22 cellular contexts compared by ENCODE assay signal in genomic region chr1:202293620-202294019, GRCh38. TPM values are rescaled to one million over a fixed set of nuclear protein-coding genes. Genes with fewer than 3 reads are reported as not detected.
DNase-seq lines count a peak whose midpoint lies in the region; ATAC-seq, FAIRE-seq and TF ChIP-seq lines count a peak whose summit lies in the region.
"Had no signal": no experiment of that assay in that cellular context is flagged by ENCODE, and none has a peak within 500 bp of the region (broad histone marks: within the 10 kb centered on the region; RNA-seq: fewer than 3 reads in every experiment).

No MANE protein-coding gene starts in this region.

- H3K36me3 ChIP-seq in hepatocyte (replicated peaks; ENCODE audit: insufficient read depth, low read depth) (no peaks in the 10 kb centered on the region), small intestine (ENCODE audit: control insufficient read depth in 2 of 2, insufficient read depth in 2 of 2, low read length in 2 of 2) (no peaks in the 10 kb centered on the region), OCI-LY7 (ENCODE audit: insufficient read depth, low read length) (no peaks in the 10 kb centered on the region)
- no peaks in the 10 kb centered on the region for H3K36me3 ChIP-seq in naive thymus-derived CD4-positive, alpha-beta T cell (ENCODE audit: control insufficient read depth in 2 of 3, insufficient read depth in 3 of 3, low read length in 3 of 3)
- H3K36me3 ChIP-seq: HAP-1, Peyer's patch had no signal

- no peaks in the 10 kb centered on the region for H4K20me1 ChIP-seq in hepatocyte (ENCODE audit: insufficient read depth, poor library complexity, severe bottlenecking)
- no peaks in the 10 kb centered on the region for H4K20me1 ChIP-seq in OCI-LY7 (ENCODE audit: insufficient read depth, low read length)

- no peaks in the 10 kb centered on the region for H3K9me2 ChIP-seq in hepatocyte (replicated peaks; ENCODE audit: insufficient read depth)
- no peaks in the 10 kb centered on the region for H3K9me2 ChIP-seq in OCI-LY7 (ENCODE audit: insufficient read depth, low read length)

- TF ChIP-seq CTCF in D721Med (IDR thresholded peaks at IDR 0.05; ENCODE audit: insufficient read depth, missing control alignments) (no peak), hepatocyte (IDR thresholded peaks at IDR 0.05; ENCODE audit: poor library complexity) (no peak), OCI-LY7 (conservative IDR thresholded peaks at IDR 0.05; ENCODE audit: low read length) (no peak)

- H2AFZ ChIP-seq in hepatocyte (no peak overlapping the region), OCI-LY7 (ENCODE audit: low read length) (no peak overlapping the region)
- H2AFZ ChIP-seq: GM23248 had no signal

- intact Hi-C loops in naive thymus-derived CD4-positive, alpha-beta T cell (cut with micrococcal nuclease): no loop called here
- intact Hi-C loops in OCI-LY7 (cut with micrococcal nuclease; ENCODE audit: unreplicated experiment): no loop called here

- CTCF ChIA-PET in naive thymus-derived CD4-positive, alpha-beta T cell (lab: Charles Lee): no interaction called here
- CTCF ChIA-PET in OCI-LY7 (lab: Charles Lee; ENCODE audit: unreplicated experiment): no interaction called here

- H3K9me3 ChIP-seq in T-helper 17 cell (ENCODE audit: control insufficient read depth, low read length, poor library complexity, severe bottlenecking) (no peaks in the 10 kb centered on the region), hepatocyte (ENCODE audit: low read depth) (no peaks in the 10 kb centered on the region), small intestine (ENCODE audit: control insufficient read depth, low read depth) (no peaks in the 10 kb centered on the region), OCI-LY7 (ENCODE audit: low read length) (no peaks in the 10 kb centered on the region)
- no peaks in the 10 kb centered on the region for H3K9me3 ChIP-seq in naive thymus-derived CD4-positive, alpha-beta T cell (ENCODE audit: control insufficient read depth in 2 of 3, low read length in 3 of 3)
- H3K9me3 ChIP-seq: HAP-1, Peyer's patch had no signal

- H3K27ac ChIP-seq in hepatocyte (no peak overlapping the region), small intestine (ENCODE audit: low read depth in 1 of 2, low read length in 1 of 2) (no peak overlapping the region), OCI-LY7 (ENCODE audit: low read depth, low read length, poor library complexity, severe bottlenecking) (no peak overlapping the region)
- no peak overlapping the region for H3K27ac ChIP-seq in naive thymus-derived CD4-positive, alpha-beta T cell (ENCODE audit: low read depth, low read length)
- H3K27ac ChIP-seq: GM23248, Peyer's patch, SK-N-MC had no signal

- H3K36me3 Mint-ChIP-seq in T-helper 17 cell (ENCODE audit: low read depth): peaks cover 2% of the 10 kb centered on the region
- H3K36me3 Mint-ChIP-seq in naive thymus-derived CD4-positive, alpha-beta T cell: peaks cover 0 to 2% (median 0%) of the 10 kb centered on the region in 5 donors

- H3K4me3 Mint-ChIP-seq in T-helper 17 cell: no peak overlapping the region
- H3K4me3 Mint-ChIP-seq in naive thymus-derived CD4-positive, alpha-beta T cell: no peak overlapping the region

- no peak for DNase-seq in D721Med (ENCODE audit: insufficient read length, low spot score)
- DNase-seq in T-helper 17 cell: no peak
- peak; percentile 39 for DNase-seq in hepatocyte (ENCODE audit: low spot score)
- DNase-seq in small intestine: peak; percentile 16
- no peak for DNase-seq in naive thymus-derived CD4-positive, alpha-beta T cell
- DNase-seq in OCI-LY7 (ENCODE audit: low spot score): no peak
- DNase-seq: ACHN, C1 segment of cervical spinal cord, COR-L47, GDM1, GM23248, NCI-H1092 treated with DMSO at 0.1 percent for 48 hours, NCI-H146, NCI-H2081, NCI-H2171 treated with DMSO at 0.1 percent for 48 hours, NCI-H446, Peyer's patch, SHP77 had no signal

- FAIRE-seq in D721Med (lab: Jason Lieb, UNC) (peak; percentile 38), small intestine (lab: Jason Lieb, UNC) (no peak)
- FAIRE-seq: GM19239 had no signal

- H3K4me3 ChIP-seq in hepatocyte (no peak overlapping the region), small intestine (ENCODE audit: low read depth in 1 of 2, low read length in 2 of 2) (no peak overlapping the region), OCI-LY7 (ENCODE audit: low read depth, low read length, poor library complexity, severe bottlenecking) (no peak overlapping the region)
- no peak overlapping the region for H3K4me3 ChIP-seq in naive thymus-derived CD4-positive, alpha-beta T cell (ENCODE audit: low read length)
- H3K4me3 ChIP-seq: GM23248, HAP-1, Peyer's patch, SK-N-MC had no signal

- H3K27me3 ChIP-seq in hepatocyte (no peaks in the 10 kb centered on the region), small intestine (ENCODE audit: control insufficient read depth in 2 of 2, insufficient read depth in 2 of 2, low read length in 2 of 2) (no peaks in the 10 kb centered on the region)
- no peaks in the 10 kb centered on the region for H3K27me3 ChIP-seq in naive thymus-derived CD4-positive, alpha-beta T cell (ENCODE audit: control insufficient read depth in 2 of 2, insufficient read depth in 2 of 2, low read length in 2 of 2)
- H3K27me3 ChIP-seq: Peyer's patch had no signal

- peaks cover 15% of the 10 kb centered on the region for H3K4me1 Mint-ChIP-seq in T-helper 17 cell
- peaks cover 11 to 25% (median 15%) of the 10 kb centered on the region in 7 donors for H3K4me1 Mint-ChIP-seq in naive thymus-derived CD4-positive, alpha-beta T cell

- H3K4me1 ChIP-seq in hepatocyte (ENCODE audit: insufficient read depth) (no peaks in the 10 kb centered on the region), small intestine (ENCODE audit: control insufficient read depth in 2 of 2, insufficient read depth in 1 of 2, low read depth in 1 of 2, low read length in 1 of 2) (peaks cover 2 to 3% of the 10 kb centered on the region in 2 donors), OCI-LY7 (ENCODE audit: insufficient read depth, low read length, poor library complexity, severe bottlenecking) (no peaks in the 10 kb centered on the region)
- peaks cover 10 to 20% of the 10 kb centered on the region in 2 donors for H3K4me1 ChIP-seq in naive thymus-derived CD4-positive, alpha-beta T cell (ENCODE audit: control insufficient read depth in 2 of 2, insufficient read depth in 2 of 2, low read length in 2 of 2)
- H3K4me1 ChIP-seq: HAP-1, Peyer's patch had no signal

- no TSS peak for BruUV-seq in OCI-LY7 (replicated peaks; lab: Mats Ljungman, UMichigan)

- POLR2A ChIA-PET in naive thymus-derived CD4-positive, alpha-beta T cell (lab: Charles Lee): no interaction called here
- POLR2A ChIA-PET in OCI-LY7 (lab: Charles Lee): interaction anchor here (0.5 kb wide), 1 partner anchor 63 kb away, joined by 3 read pairs; no protein-coding TSS in a partner anchor

- 60% methylated on average over 3 of the region's 3 CpGs for WGBS in hepatocyte (ENCODE audit: low lambda C conversion rate, missing lambda C conversion rate)
- 16 to 37% (median 32%) methylated on average over 3 of the region's 3 CpGs for WGBS in small intestine, 3 donors

- H3K27ac Mint-ChIP-seq in T-helper 17 cell: peak overlapping the region; percentile 72
- peak overlapping the region in 2 of 9 donors; percentile 17 to 20 for H3K27ac Mint-ChIP-seq in naive thymus-derived CD4-positive, alpha-beta T cell

- no peak for ATAC-seq in T-helper 17 cell
- no peak for ATAC-seq in naive thymus-derived CD4-positive, alpha-beta T cell
- ATAC-seq in HG03442 (IDR thresholded peaks at IDR 0.05; ENCODE audit: unreplicated experiment): no peak

- no peaks in the 10 kb centered on the region for H3K79me2 ChIP-seq in hepatocyte
- no peaks in the 10 kb centered on the region for H3K79me2 ChIP-seq in OCI-LY7 (ENCODE audit: insufficient read depth, low read depth, low read length)

- H3K9me3 Mint-ChIP-seq in naive thymus-derived CD4-positive, alpha-beta T cell: no peaks in the 10 kb centered on the region

- H3K4me2 ChIP-seq in hepatocyte (no peak overlapping the region), OCI-LY7 (ENCODE audit: low read length) (no peak overlapping the region)

- peaks cover 12% of the 10 kb centered on the region for H3K27me3 Mint-ChIP-seq in T-helper 17 cell
- peaks cover 0 to 18% (median 0%) of the 10 kb centered on the region in 5 donors for H3K27me3 Mint-ChIP-seq in naive thymus-derived CD4-positive, alpha-beta T cell

RNA-seq across cellular contexts. Expression of gene UBE2T, which starts 48.1 kb away (rescaled TPM):
- total RNA-seq in T-helper 17 cell (1 to 10 TPM; 1.6 to 2.4 TPM), hepatocyte (7.8 and 18.9 TPM in 2 replicates), OCI-LY7 (2022) (105 and 106 TPM in 2 replicates)
- polyA plus RNA-seq in hepatocyte (15.6 and 15.7 TPM in 2 replicates), small intestine (10 to 100 TPM in 1 of 3 donors, 1 to 10 TPM in 2; 9.2 to 39.5 (median 9.4) TPM)
- 10 to 100 TPM in 1 of 5 experiments, 1 to 10 TPM in 3, under 1 TPM in 1; 0.82 to 51.1 (median 3.5) TPM for total RNA-seq in naive thymus-derived CD4-positive, alpha-beta T cell
- polyA plus RNA-seq in naive thymus-derived CD4-positive, alpha-beta T cell: 10 to 100 TPM in 1 of 2 donors, 1 to 10 TPM in 1; 9.5 to 11.6 TPM
- total RNA-seq in OCI-LY7 (2014; rRNA removed; shearing (Covaris generic)): 143 and 157 TPM in 2 replicates

RNA-seq across cellular contexts. Expression of gene PPP1R12B, which starts 54.9 kb away (rescaled TPM):
- total RNA-seq in T-helper 17 cell: 10 to 100 TPM; 28.6 to 30.4 TPM
- 8.5 and 15.0 TPM in 2 replicates for total RNA-seq in hepatocyte
- polyA plus RNA-seq in hepatocyte: 8.1 and 12.3 TPM in 2 replicates
- 10 to 100 TPM in 1 of 3 donors, 1 to 10 TPM in 2; 1.1 to 18.1 (median 4.1) TPM for polyA plus RNA-seq in small intestine
- 10 to 100 TPM; 23.6 to 38.1 (median 31.0) TPM for total RNA-seq in naive thymus-derived CD4-positive, alpha-beta T cell
- polyA plus RNA-seq in naive thymus-derived CD4-positive, alpha-beta T cell: 1 to 10 TPM; 5.2 to 6.7 TPM
- total RNA-seq in OCI-LY7 (2014; rRNA removed; shearing (Covaris generic)): 19.1 and 37.1 TPM in 2 replicates
- 23.5 and 24.0 TPM in 2 replicates for total RNA-seq in OCI-LY7 (2022)

Comparison
In these comparisons a context has a peak if more than half of its experiments do, and no peak if none do; other contexts are left out.
1. DNase-seq: peak in hepatocyte (single experiment) and small intestine (single experiment); none in D721Med (single experiment), T-helper 17 cell (0 of 3), naive thymus-derived CD4-positive, alpha-beta T cell (0 of 9) and OCI-LY7 (single experiment).